In the genomic region with DNA sequence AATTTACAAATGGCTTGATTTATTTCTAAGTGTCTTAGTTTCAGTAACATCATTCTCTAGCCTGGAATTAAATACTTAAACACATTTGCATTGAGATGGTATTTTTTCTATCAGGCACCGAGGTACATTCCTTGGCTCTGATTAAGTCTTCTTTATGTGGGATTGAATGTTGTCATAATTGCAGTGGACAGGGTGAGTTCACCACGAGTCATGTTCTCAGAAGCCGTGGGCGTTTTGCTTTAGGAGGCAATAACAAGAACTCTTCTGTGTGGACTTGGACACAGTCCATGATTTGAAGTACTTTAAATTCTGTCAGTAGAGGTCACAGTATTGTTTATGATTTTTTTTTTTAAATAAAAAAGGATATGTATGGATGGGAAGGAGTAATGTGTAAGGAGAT, we compare ENCODE assay signal across 10 cellular contexts. TPM values are rescaled to one million over a fixed set of nuclear protein-coding genes. Genes with fewer than 3 reads are reported as not detected.
DNase-seq lines count a peak whose midpoint lies in the region; ATAC-seq, FAIRE-seq and TF ChIP-seq lines count a peak whose summit lies in the region.
"Had no signal": no experiment of that assay in that cellular context is flagged by ENCODE, and none has a peak within 500 bp of the region (broad histone marks: within the 10 kb centered on the region; RNA-seq: fewer than 3 reads in every experiment).

No MANE protein-coding gene starts in this region.

- H3K27me3 ChIP-seq in brain microvascular endothelial cell (replicated peaks) = no peaks in the 10 kb centered on the region

- DNase-seq in AG10803 (ENCODE audit: low read depth) (peak; percentile 77), HTR-8/SVneo (ENCODE audit: insufficient read length, low spot score) (peak; percentile 24), brain microvascular endothelial cell (peak; percentile 91), osteocyte (ENCODE audit: extremely low spot score, unreplicated experiment) (no peak), GM12891 (ENCODE audit: insufficient read length, low spot score) (no peak), anterior cingulate cortex (lab: John Stamatoyannopoulos, UW) (no peak)
- DNase-seq: NCI-H187 treated with DMSO at 0.1 percent for 48 hours had no signal

- H3K27ac Mint-ChIP-seq in osteocyte (ENCODE audit: unreplicated experiment) = peak overlapping the region; percentile 19

- peak overlapping the region; percentile 44 for H3K27ac ChIP-seq in brain microvascular endothelial cell

- H3K36me3 ChIP-seq in brain microvascular endothelial cell (replicated peaks) = no peaks in the 10 kb centered on the region

- TF ChIP-seq CTCF in AG10803 (conservative IDR thresholded peaks at IDR 0.05; ENCODE audit: low read length) (no peak), brain microvascular endothelial cell (IDR thresholded peaks at IDR 0.05; ENCODE audit: low read depth, low read length, missing control alignments) (no peak), osteocyte (IDR thresholded peaks at IDR 0.05) (no peak)

- FAIRE-seq in HTR-8/SVneo (lab: Jason Lieb, UNC) (no peak), GM12891 (lab: Jason Lieb, UNC) (no peak)

- H3K4me1 Mint-ChIP-seq in osteocyte (ENCODE audit: unreplicated experiment) = peaks cover 9% of the 10 kb centered on the region

- H3K9me3 Mint-ChIP-seq in osteocyte (ENCODE audit: unreplicated experiment) = peaks cover 29% of the 10 kb centered on the region

- H3K4me3 ChIP-seq in AG10803 (ENCODE audit: low read length) (no peak overlapping the region), brain microvascular endothelial cell (ENCODE audit: low read depth, low read length) (no peak overlapping the region)

- H3K27me3 Mint-ChIP-seq in osteocyte (ENCODE audit: unreplicated experiment) = no peaks in the 10 kb centered on the region

- TF ChIP-seq POLR2A in GM12891 (IDR thresholded peaks at IDR 0.05; ENCODE audit: low read depth, low read length) = no peak

- no peak overlapping the region for H3K4me3 Mint-ChIP-seq in osteocyte (ENCODE audit: unreplicated experiment)
- H3K4me3 Mint-ChIP-seq: nephron had no signal

- in situ Hi-C loops in brain microvascular endothelial cell (cut with HindIII; ENCODE audit: low pct_ligation_motif_present, low sequenced_read_pairs) = no loop called here

- no peaks in the 10 kb centered on the region for H3K36me3 Mint-ChIP-seq in osteocyte (ENCODE audit: unreplicated experiment)

- ATAC-seq in GM19463 (IDR thresholded peaks at IDR 0.05; ENCODE audit: unreplicated experiment) (no peak), HG02973 (IDR thresholded peaks at IDR 0.05; ENCODE audit: unreplicated experiment) (no peak)

TF ChIP-seq in GM12891, 5 proteins besides CTCF, POLR2A, EP300 and RAD21:
- TF ChIP-seq POLR2AphosphoS5 (IDR thresholded peaks at IDR 0.05; ENCODE audit: low read depth, low read length) (no peak), PAX5 (IDR thresholded peaks at IDR 0.05; ENCODE audit: insufficient read depth, low read length, severe bottlenecking) (no peak), TAF1 (IDR thresholded peaks at IDR 0.05; ENCODE audit: low read depth, low read length) (no peak), POU2F2 (IDR thresholded peaks at IDR 0.05; ENCODE audit: low read depth, low read length) (no peak), SPI1 (IDR thresholded peaks at IDR 0.05; ENCODE audit: low read depth, low read length) (no peak)

RNA-seq across cellular contexts. Expression of a gene that starts 57.1 kb away (rescaled TPM):
- not detected in 2 replicates for total RNA-seq in osteocyte
- not detected for polyA plus RNA-seq in GM12891 (2012; ENCODE audit: low read depth, missing spikeins)

Comparison
In these comparisons a context has a peak if more than half of its experiments do, and no peak if none do; other contexts are left out.
1. DNase-seq: peak in AG10803 (single experiment), HTR-8/SVneo (single experiment) and brain microvascular endothelial cell (single experiment); none in osteocyte (single experiment), GM12891 (single experiment) and anterior cingulate cortex (0 of 58).